Comparison of ENCODE assay signal across 1 cellular context in the genomic region with DNA sequence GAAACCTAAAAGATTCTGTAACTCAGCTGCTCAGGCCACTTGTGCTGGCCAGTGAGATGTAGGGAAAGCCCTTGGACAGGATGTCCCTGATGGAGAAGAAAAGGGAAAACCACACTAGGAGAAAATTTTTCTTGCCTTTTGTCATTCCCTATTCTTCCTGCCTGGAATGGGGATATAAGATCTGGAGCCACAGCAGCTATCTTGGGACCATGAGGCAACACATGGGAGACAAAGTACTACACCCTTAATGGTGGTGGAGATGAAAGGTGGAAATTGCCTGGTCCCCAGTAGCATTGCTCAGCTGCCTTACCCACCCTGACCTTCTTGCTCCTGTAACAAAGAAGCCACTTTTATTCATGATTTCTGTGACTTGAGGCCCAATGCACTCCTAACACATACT.
TF ChIP-seq lines count a peak whose summit lies in the region.

No MANE protein-coding gene starts in this region.

TF ChIP-seq in K562, 482 proteins besides CTCF, POLR2A, EP300 and RAD21:
- TF ChIP-seq, protein P1, sequence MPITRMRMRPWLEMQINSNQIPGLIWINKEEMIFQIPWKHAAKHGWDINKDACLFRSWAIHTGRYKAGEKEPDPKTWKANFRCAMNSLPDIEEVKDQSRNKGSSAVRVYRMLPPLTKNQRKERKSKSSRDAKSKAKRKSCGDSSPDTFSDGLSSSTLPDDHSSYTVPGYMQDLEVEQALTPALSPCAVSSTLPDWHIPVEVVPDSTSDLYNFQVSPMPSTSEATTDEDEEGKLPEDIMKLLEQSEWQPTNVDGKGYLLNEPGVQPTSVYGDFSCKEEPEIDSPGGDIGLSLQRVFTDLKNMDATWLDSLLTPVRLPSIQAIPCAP (CRISPR knock-in tag; IDR thresholded peaks at IDR 0.05; ENCODE audit: borderline replicate concordance), result no peak
- no peak for TF ChIP-seq ZNF282 (CRISPR knock-in tag; IDR thresholded peaks at IDR 0.05)
- TF ChIP-seq RBM25 (IDR thresholded peaks at IDR 0.05; ENCODE audit: low read depth, low read length, severe bottlenecking), result peak; percentile 98
- no peak for TF ChIP-seq ELK1 (CRISPR knock-in tag; IDR thresholded peaks at IDR 0.05)
- no peak for TF ChIP-seq ZNF507 (tag; conservative IDR thresholded peaks at IDR 0.05)
- TF ChIP-seq RCOR1 (IDR thresholded peaks at IDR 0.05; ENCODE audit: borderline replicate concordance in 1 of 2, low read depth in 2 of 2, low read length in 2 of 2), result peak in 1 of 2 experiments; percentile 92; a peak in 2 of 4 replicates
- peak; percentile 99 for TF ChIP-seq BCOR (IDR thresholded peaks at IDR 0.05)
- no peak for TF ChIP-seq YBX1 (IDR thresholded peaks at IDR 0.05)
- peak; percentile 69 to 91 for TF ChIP-seq KDM1A (IDR thresholded peaks at IDR 0.05)
- peak; percentile 94 for TF ChIP-seq SMARCA5 (IDR thresholded peaks at IDR 0.05)
- no peak for TF ChIP-seq SP1 (CRISPR knock-in tag; IDR thresholded peaks at IDR 0.05)
- TF ChIP-seq CHD4 (IDR thresholded peaks at IDR 0.05; ENCODE audit: insufficient read depth, insufficient replicate concordance, low read depth, low read length, poor library complexity, severe bottlenecking), result peak; percentile 40
- TF ChIP-seq CHD7 (IDR thresholded peaks at IDR 0.05; ENCODE audit: low read depth, low read length), result no peak
- TF ChIP-seq HDAC2 (IDR thresholded peaks at IDR 0.05), result peak; percentile 76
- TF ChIP-seq MLX (CRISPR knock-in tag; conservative IDR thresholded peaks at IDR 0.05), result no peak
- peak; percentile 47 for TF ChIP-seq PHF20 (IDR thresholded peaks at IDR 0.05; ENCODE audit: partially characterized antibody)
- TF ChIP-seq CBX3 (IDR thresholded peaks at IDR 0.05; ENCODE audit: borderline replicate concordance in 1 of 2, low read length in 2 of 2), result peak in 1 of 2 experiments; percentile 89; a peak in 2 of 3 replicates
- no peak for TF ChIP-seq RUNX1 (IDR thresholded peaks at IDR 0.05; ENCODE audit: low read depth)
- peak; percentile 79; the same call in 1 of the 2 replicates for TF ChIP-seq HLTF (IDR thresholded peaks at IDR 0.05)
- TF ChIP-seq PTBP1 (IDR thresholded peaks at IDR 0.05; ENCODE audit: low read depth, low read length), result peak; percentile 86; the same call in 1 of the 2 replicates
- TF ChIP-seq CBX1 (IDR thresholded peaks at IDR 0.05; ENCODE audit: low read depth), result peak; percentile 93; the same call in 1 of the 2 replicates
- no peak for TF ChIP-seq ZNF232 (CRISPR knock-in tag; IDR thresholded peaks at IDR 0.05)
- TF ChIP-seq ADNP (tag; IDR thresholded peaks at IDR 0.05), result peak; percentile 89
